In the genomic region with DNA sequence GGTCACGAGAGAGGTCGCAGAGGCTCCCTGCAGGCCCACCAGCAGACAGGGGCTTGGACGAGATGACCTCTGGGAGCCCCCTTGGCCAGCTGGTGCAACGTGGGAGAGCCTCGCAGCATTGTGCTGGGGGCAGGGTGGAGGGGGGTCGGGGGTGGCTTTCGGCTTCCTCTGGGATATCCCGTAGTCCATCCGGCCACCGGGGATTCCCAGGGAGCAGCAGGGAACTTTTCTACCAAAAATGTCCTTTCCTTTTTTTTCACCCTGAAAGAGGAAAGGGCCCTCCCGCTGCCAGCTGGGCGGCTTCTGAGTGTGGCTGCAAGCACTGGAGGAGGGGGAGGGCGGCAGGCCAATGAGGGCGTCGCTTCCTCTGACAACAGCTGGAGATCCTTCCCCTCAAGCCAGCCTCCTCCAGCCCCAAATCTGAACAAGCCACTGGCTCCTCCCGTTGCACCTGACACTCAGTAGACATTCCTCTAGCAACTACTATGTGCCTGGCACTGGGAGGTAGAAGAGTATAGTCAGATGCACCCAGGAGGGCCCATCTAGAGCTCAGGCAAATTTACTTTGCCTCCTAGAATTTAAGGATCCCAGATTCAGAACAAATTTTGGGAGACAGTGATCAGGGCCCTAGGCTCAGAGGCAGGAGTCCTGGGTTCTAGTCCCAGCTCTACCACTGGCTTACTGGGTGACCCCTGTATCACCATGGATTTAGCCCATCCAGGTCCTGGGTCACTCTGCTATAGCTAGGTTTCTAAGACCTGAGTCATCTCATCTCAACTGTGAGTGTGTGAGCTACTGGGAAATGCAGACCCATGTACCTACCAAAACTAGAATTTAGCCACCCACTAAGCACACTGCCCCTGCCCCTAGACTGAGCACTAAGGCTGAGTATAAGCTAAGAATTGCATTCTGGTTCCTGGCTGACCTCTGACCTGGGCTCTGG, we compare ENCODE assay signal across 8 cellular contexts. TPM values are rescaled to one million over a fixed set of nuclear protein-coding genes. Genes with fewer than 3 reads are reported as not detected.
A peak's percentile ranks its signal among the peaks of the same experiment; 100 is the strongest.
DNase-seq lines count a peak whose midpoint lies in the region; ATAC-seq, FAIRE-seq and TF ChIP-seq lines count a peak whose summit lies in the region.

No MANE protein-coding gene starts in this region.

- DNase-seq in A172 (ENCODE audit: low spot score), result peak; percentile 84
- peak; percentile 79 for DNase-seq in WTC11 (ENCODE audit: low spot score)
- peak; percentile 65 to 83 for DNase-seq in H1 (ENCODE audit: low read depth in 1 of 2, low spot score in 2 of 2)
- DNase-seq in mesenchymal stem cell, result peak; percentile 74
- peak; percentile 94 for DNase-seq in suprapubic skin (ENCODE audit: low spot score in 2 of 2)
- no peak for DNase-seq in T1000 (lab: John Stamatoyannopoulos, UW)

- H3K4me2 ChIP-seq in H1 (ENCODE audit: insufficient read depth in 1 of 2, low read depth in 2 of 2, low read length in 2 of 2) (peak overlapping the region; percentile 19 to 44), mesenchymal stem cell (ENCODE audit: low read length, poor library complexity, severe bottlenecking) (peak overlapping the region; percentile 17)

- peak overlapping the region; percentile 17 for H3K4ac ChIP-seq in H1 (replicated peaks; ENCODE audit: insufficient read length, low read depth, low read length)
- H3K4ac ChIP-seq in mesenchymal stem cell (ENCODE audit: low read depth in 1 of 2, low read length in 2 of 2), result peak overlapping the region; percentile 44 to 49

- TF ChIP-seq CTCF in WTC11 (IDR thresholded peaks at IDR 0.05), result no peak
- no peak for TF ChIP-seq CTCF in H1 (IDR thresholded peaks at IDR 0.05; ENCODE audit: control extremely low read depth in 1 of 3, insufficient read depth in 1 of 3, low read depth in 1 of 3, low read length in 3 of 3)
- no peak for TF ChIP-seq CTCF in suprapubic skin (IDR thresholded peaks at IDR 0.05)

- H3K18ac ChIP-seq in H1 (ENCODE audit: extremely low read depth, low read length) (peak overlapping the region; percentile 94; the same call in 1 of the 2 replicates), mesenchymal stem cell (ENCODE audit: low read depth in 1 of 2, low read length in 2 of 2) (peak overlapping the region in 1 of 2 experiments; percentile 16)

- H3K23ac ChIP-seq in H1 (ENCODE audit: insufficient read length) (no peak overlapping the region), mesenchymal stem cell (ENCODE audit: low read length in 2 of 2) (peak overlapping the region in 1 of 2 experiments; percentile 63)

- H3K4me1 Mint-ChIP-seq in WTC11, result peaks cover 57% of the 10 kb centered on the region

- ATAC-seq in GM19395 (IDR thresholded peaks at IDR 0.05; ENCODE audit: unreplicated experiment) (peak; percentile 64), WTC11 (peak; percentile 86)

- peak overlapping the region; percentile 6 for H3K27ac ChIP-seq in KOPT-K1 (ENCODE audit: low read depth, low read length, poor library complexity, severe bottlenecking)
- peak overlapping the region; percentile 64; the same call in 1 of the 2 replicates for H3K27ac ChIP-seq in H1 (ENCODE audit: low read depth, low read length)
- peak overlapping the region; percentile 8 for H3K27ac ChIP-seq in mesenchymal stem cell (ENCODE audit: low read length, poor library complexity, severe bottlenecking)
- peak overlapping the region; percentile 45 for H3K27ac ChIP-seq in suprapubic skin

- H3K9me3 ChIP-seq in KOPT-K1 (ENCODE audit: insufficient read depth, low read length, poor library complexity, severe bottlenecking) (no peaks in the 10 kb centered on the region), H1 (ENCODE audit: insufficient read depth in 2 of 2, low read depth in 1 of 2, low read length in 1 of 2) (no peaks in the 10 kb centered on the region), mesenchymal stem cell (ENCODE audit: control insufficient read depth, low read length) (no peaks in the 10 kb centered on the region), suprapubic skin (no peaks in the 10 kb centered on the region)

- H3K27me3 ChIP-seq in H1 (replicated peaks in 1 of 4; ENCODE audit: control insufficient read depth in 3 of 4, extremely low read depth in 1 of 4, insufficient read depth in 3 of 4, low read length in 3 of 4) (peaks cover 0 to 11% (median 9%) of the 10 kb centered on the region in 4 experiments; a peak in 5 of 7 replicates), mesenchymal stem cell (ENCODE audit: control insufficient read depth in 1 of 2, insufficient read depth in 1 of 2, low read length in 2 of 2) (peaks cover 0 to 2% of the 10 kb centered on the region in 2 experiments), suprapubic skin (no peaks in the 10 kb centered on the region)

- H3K9ac ChIP-seq in H1 (replicated peaks in 1 of 4; ENCODE audit: extremely low read depth in 1 of 4, low read depth in 3 of 4, low read length in 3 of 4), result no peak overlapping the region; a peak in 2 of 7 replicates
- peak overlapping the region; percentile 71 for H3K9ac ChIP-seq in mesenchymal stem cell (ENCODE audit: low read length)

- POLR2A ChIA-PET in WTC11 (lab: Charles Lee), result interaction anchor here (0.6 to 2.3 kb wide), 3 partner anchors 9 to 106 kb away, joined by 3 to 14 read pairs (median 3); partner anchors contain the start of genes MKNK1 and TEX38
- POLR2A ChIA-PET in H1 (lab: Charles Lee; ENCODE audit: partially characterized antibody), result interaction anchor here (0.5 to 1.9 kb wide), 8 partner anchors 9 to 639 kb away, joined by 3 to 15 read pairs (median 3); partner anchors contain the start of genes ATPAF1 and MKNK1

- H2BK5ac ChIP-seq in H1 (ENCODE audit: low read depth, low read length), result peak overlapping the region; percentile 90; the same call in 1 of the 2 replicates
- H2BK5ac ChIP-seq in mesenchymal stem cell (ENCODE audit: low read depth, low read length, poor library complexity, severe bottlenecking), result peak overlapping the region; percentile 71

- no peak for FAIRE-seq in H1 (lab: Jason Lieb, UNC)

- TF ChIP-seq EP300 in H1 (IDR thresholded peaks at IDR 0.05; ENCODE audit: borderline replicate concordance in 1 of 2, low read depth in 2 of 2, low read length in 2 of 2) (no peak; a peak in 1 of 3 replicates), suprapubic skin (IDR thresholded peaks at IDR 0.05) (no peak)

- CTCF ChIA-PET in WTC11 (lab: Charles Lee), result interaction anchor here (1.0 to 3.6 kb wide), 9 partner anchors 8 to 565 kb away, joined by 3 to 33 read pairs (median 4); partner anchors contain the start of gene MKNK1
- CTCF ChIA-PET in H1 (lab: Charles Lee; ENCODE audit: partially characterized antibody), result interaction anchor here (0.6 to 14.2 kb wide), 13 partner anchors 8 to 172 kb away, joined by 3 to 126 read pairs (median 4); partner anchors contain the start of gene MKNK1

- no peak overlapping the region for H4K8ac ChIP-seq in H1 (ENCODE audit: extremely low read depth, insufficient read depth, low read length)
- peak overlapping the region; percentile 27 for H4K8ac ChIP-seq in mesenchymal stem cell (ENCODE audit: low read length)

- H3K9me3 Mint-ChIP-seq in WTC11, result no peaks in the 10 kb centered on the region

- no peak for TF ChIP-seq RAD21 in H1 (IDR thresholded peaks at IDR 0.05 in 1 of 2, conservative IDR thresholded peaks at IDR 0.05 in 1 of 2; ENCODE audit: low read depth in 2 of 2, low read length in 2 of 2)

- H4K20me1 ChIP-seq in H1 (replicated peaks in 1 of 2; ENCODE audit: control insufficient read depth in 1 of 2, insufficient read depth in 2 of 2, low read length in 2 of 2), result no peaks in the 10 kb centered on the region

- H2BK15ac ChIP-seq in H1 (ENCODE audit: low read length) (no peak overlapping the region), mesenchymal stem cell (ENCODE audit: low read depth, poor library complexity, severe bottlenecking) (peak overlapping the region; percentile 29)

- 8% methylated on average over 10 of the region's 16 CpGs; no CpG with 5 or more reads in 1 of the 2 experiments for WGBS in H1 (ENCODE audit: extremely low coverage in 1 of 2, insufficient coverage in 1 of 2, insufficient read length in 1 of 2, insufficient replicate concordance in 2 of 2, low coverage in 1 of 2, low lambda C conversion rate in 2 of 2, missing lambda C conversion rate in 1 of 2), 2 experiments
- 27% methylated on average over 8 of the region's 16 CpGs for WGBS in mesenchymal stem cell
- 3% methylated on average over 6 of the region's 16 CpGs for WGBS in suprapubic skin

- H3K4me1 ChIP-seq in H1 (replicated peaks in 1 of 4; ENCODE audit: control insufficient read depth in 3 of 4, insufficient read depth in 4 of 4, low read length in 3 of 4), result peaks cover 11 to 35% (median 24%) of the 10 kb centered on the region in 4 experiments
- peaks cover 42% of the 10 kb centered on the region for H3K4me1 ChIP-seq in mesenchymal stem cell (ENCODE audit: control insufficient read depth, insufficient read depth, low read depth, low read length)
- H3K4me1 ChIP-seq in suprapubic skin, result peaks cover 65% of the 10 kb centered on the region

- H2AFZ ChIP-seq in H1 (ENCODE audit: low read length) (0 out of 2 replicates have a peak overlapping the region, but pooled peaks have one; percentile 26), mesenchymal stem cell (ENCODE audit: low read depth, low read length) (no peak overlapping the region)

- H3K4me3 ChIP-seq in H1 (ENCODE audit: extremely low read depth in 1 of 4, insufficient read depth in 2 of 4, low read depth in 3 of 4, low read length in 4 of 4) (peak overlapping the region in 1 of 4 experiments; percentile 41; a peak in 2 of 8 replicates), mesenchymal stem cell (ENCODE audit: insufficient read depth in 1 of 2, low read depth in 1 of 2, low read length in 2 of 2) (no peak overlapping the region), suprapubic skin (peak overlapping the region; percentile 37)

- H3K56ac ChIP-seq in H1 (replicated peaks; ENCODE audit: insufficient read length, low read depth, low read length), result peak overlapping the region; percentile 28

- peaks cover 3% of the 10 kb centered on the region; the same call in 1 of the 2 replicates for H3K36me3 Mint-ChIP-seq in WTC11

- H3K79me1 ChIP-seq in H1 (ENCODE audit: low read depth, low read length) (no peaks in the 10 kb centered on the region), mesenchymal stem cell (replicated peaks; ENCODE audit: low read length, poor library complexity, severe bottlenecking) (peaks cover 34% of the 10 kb centered on the region)

- H3K27me3 Mint-ChIP-seq in WTC11 (ENCODE audit: low read depth), result peaks cover 21% of the 10 kb centered on the region

- H3K36me3 ChIP-seq in KOPT-K1 (ENCODE audit: insufficient read depth, low read length) (no peaks in the 10 kb centered on the region), H1 (ENCODE audit: control insufficient read depth in 2 of 4, insufficient read depth in 4 of 4, low read length in 3 of 4) (no peaks in the 10 kb centered on the region), mesenchymal stem cell (ENCODE audit: control insufficient read depth in 1 of 2, insufficient read depth in 2 of 2, low read depth in 1 of 2, low read length in 2 of 2) (peaks cover 20 to 23% of the 10 kb centered on the region in 2 experiments), suprapubic skin (peaks cover 16% of the 10 kb centered on the region)

- H4K5ac ChIP-seq in H1 (ENCODE audit: insufficient read length, low read depth, low read length), result peak overlapping the region; percentile 65

- H4K91ac ChIP-seq in H1 (replicated peaks; ENCODE audit: insufficient read length, low read length) (peak overlapping the region; percentile 88), mesenchymal stem cell (ENCODE audit: low read length) (no peak overlapping the region)

- H3K79me2 ChIP-seq in H1 (ENCODE audit: control insufficient read depth in 1 of 2, insufficient read depth in 2 of 2, low read length in 2 of 2), result no peaks in the 10 kb centered on the region

- H3K4me3 Mint-ChIP-seq in WTC11, result peak overlapping the region; percentile 48

- H3K27ac Mint-ChIP-seq in WTC11, result peak overlapping the region; percentile 80

- TF ChIP-seq POLR2A in H1 (IDR thresholded peaks at IDR 0.05; ENCODE audit: control extremely low read depth in 1 of 2, low read depth in 2 of 2, low read length in 2 of 2) (no peak), suprapubic skin (IDR thresholded peaks at IDR 0.05) (no peak)

- no peak overlapping the region; the same call in 1 of the 2 replicates for H2BK20ac ChIP-seq in H1 (ENCODE audit: low read length)

- peak overlapping the region; percentile 10; the same call in 1 of the 2 replicates for H2BK12ac ChIP-seq in H1 (ENCODE audit: low read depth, low read length)
- peak overlapping the region in 1 of 2 experiments; percentile 9 for H2BK12ac ChIP-seq in mesenchymal stem cell (ENCODE audit: low read length in 2 of 2)

- H2BK120ac ChIP-seq in H1 (replicated peaks; ENCODE audit: low read depth, low read length) (peak overlapping the region; percentile 65), mesenchymal stem cell (ENCODE audit: low read depth, low read length) (no peak overlapping the region)

- H2AK5ac ChIP-seq in H1 (ENCODE audit: low read depth, low read length), result peak overlapping the region; percentile 14; the same call in 1 of the 2 replicates
- H2AK5ac ChIP-seq in mesenchymal stem cell (ENCODE audit: low read length, severe bottlenecking), result peak overlapping the region; percentile 16

- H3K14ac ChIP-seq in H1 (ENCODE audit: insufficient read length) (no peak overlapping the region), mesenchymal stem cell (ENCODE audit: low read length in 2 of 2) (peak overlapping the region in 1 of 2 experiments; percentile 36)

- peaks cover 7% of the 10 kb centered on the region; the same call in 1 of the 2 replicates for H3K23me2 ChIP-seq in H1 (ENCODE audit: low read depth, low read length)

RNA-seq across cellular contexts. Expression of gene MOB3C, which starts 2.7 kb away (rescaled TPM):
- 5.8 and 7.9 TPM in 2 replicates for total RNA-seq in A172 (2014; rRNA removed; shearing (Covaris generic))
- 3.1 to 4.0 TPM (median 3.4 TPM) in 3 replicates for total RNA-seq in WTC11 (2021)
- 5.1 and 5.8 TPM in 2 replicates for total RNA-seq in H1 (2021; fragmentation: NEBNext Ultra II Directional; extraction: Animal tissue kit (Norgen Biotek cat#: 25700))
- 6.6 and 7.9 TPM in 2 replicates for polyA plus RNA-seq in H1 (2011; rRNA removed)
- polyA plus RNA-seq in H1 (2011; cell fraction: cytosol; rRNA removed), result 4.8 TPM
- polyA plus RNA-seq in H1 (2011; cell fraction: nucleus; rRNA removed), result 5.9 TPM
- 4.7 to 6.3 TPM (median 5.8 TPM) in 4 replicates for polyA plus RNA-seq in H1 (2012, experiment 1 of 2)
- polyA plus RNA-seq in H1 (2012, experiment 2 of 2), result 4.1 TPM
- 2.7 TPM for polyA plus RNA-seq in H1 (2013, experiment 1 of 2)
- 2.8 TPM for polyA plus RNA-seq in H1 (2013, experiment 2 of 2)
- 6.1 and 9.2 TPM in 2 replicates for polyA minus RNA-seq in H1 (2011; rRNA and poly(A)+ RNA removed)
- 2.9 TPM for polyA minus RNA-seq in H1 (2011; cell fraction: cytosol; rRNA and poly(A)+ RNA removed)
- 6.0 TPM for polyA minus RNA-seq in H1 (2011; cell fraction: nucleus; rRNA and poly(A)+ RNA removed)
- polyA plus RNA-seq in mesenchymal stem cell (2013, experiment 1 of 2), result 5.6 TPM
- polyA plus RNA-seq in mesenchymal stem cell (2013, experiment 2 of 2), result 5.8 TPM
- 10 to 100 TPM in 3 of 4 donors, 1 to 10 TPM in 1; 8.0 to 14.1 (median 11.6) TPM for total RNA-seq in suprapubic skin

RNA-seq across cellular contexts. Expression of gene MKNK1, which starts 9.9 kb away (rescaled TPM):
- total RNA-seq in A172 (2014; rRNA removed; shearing (Covaris generic)), result 26.7 and 32.3 TPM in 2 replicates
- 17.5 to 18.6 TPM (median 18.0 TPM) in 3 replicates for total RNA-seq in WTC11 (2021)
- total RNA-seq in H1 (2021; fragmentation: NEBNext Ultra II Directional; extraction: Animal tissue kit (Norgen Biotek cat#: 25700)), result 21.5 and 23.9 TPM in 2 replicates
- 13.9 and 16.3 TPM in 2 replicates for polyA plus RNA-seq in H1 (2011; rRNA removed)
- 19.1 TPM for polyA plus RNA-seq in H1 (2011; cell fraction: cytosol; rRNA removed)
- 30.3 TPM for polyA plus RNA-seq in H1 (2011; cell fraction: nucleus; rRNA removed)
- polyA plus RNA-seq in H1 (2012, experiment 1 of 2), result 17.2 to 24.1 TPM (median 18.9 TPM) in 4 replicates
- polyA plus RNA-seq in H1 (2012, experiment 2 of 2), result 15.5 TPM
- polyA plus RNA-seq in H1 (2013, experiment 1 of 2), result 22.1 TPM
- 21.1 TPM for polyA plus RNA-seq in H1 (2013, experiment 2 of 2)
- polyA minus RNA-seq in H1 (2011; rRNA and poly(A)+ RNA removed), result 13.5 and 13.6 TPM in 2 replicates
- polyA minus RNA-seq in H1 (2011; cell fraction: cytosol; rRNA and poly(A)+ RNA removed), result 13.2 TPM
- polyA minus RNA-seq in H1 (2011; cell fraction: nucleus; rRNA and poly(A)+ RNA removed), result 15.8 TPM
- polyA plus RNA-seq in mesenchymal stem cell (2013, experiment 1 of 2), result 25.8 TPM
- polyA plus RNA-seq in mesenchymal stem cell (2013, experiment 2 of 2), result 27.8 TPM
- total RNA-seq in suprapubic skin, result 10 to 100 TPM; 15.8 to 39.1 (median 27.4) TPM

RNA-seq across cellular contexts. Expression of gene ATPAF1, which starts 54.2 kb away (rescaled TPM):
- 106 and 123 TPM in 2 replicates for total RNA-seq in A172 (2014; rRNA removed; shearing (Covaris generic))
- total RNA-seq in WTC11 (2021) (35.7 to 45.5 TPM (median 44.5 TPM) in 3 replicates), suprapubic skin (10 to 100 TPM; 29.0 to 43.6 (median 30.9) TPM)
- 44.6 and 46.7 TPM in 2 replicates for total RNA-seq in H1 (2021; fragmentation: NEBNext Ultra II Directional; extraction: Animal tissue kit (Norgen Biotek cat#: 25700))
- polyA plus RNA-seq in H1 (2011; rRNA removed), result 41.4 and 55.9 TPM in 2 replicates
- polyA plus RNA-seq in H1 (2011; cell fraction: cytosol; rRNA removed), result 63.8 TPM
- polyA plus RNA-seq in H1 (2011; cell fraction: nucleus; rRNA removed), result 22.2 TPM
- polyA plus RNA-seq in H1 (2012, experiment 1 of 2), result 43.2 to 52.2 TPM (median 45.1 TPM) in 4 replicates
- polyA plus RNA-seq in H1 (2012, experiment 2 of 2), result 18.8 TPM
- polyA plus RNA-seq in H1 (2013, experiment 1 of 2), result 29.8 TPM
- 33.2 TPM for polyA plus RNA-seq in H1 (2013, experiment 2 of 2)
- 60.5 and 74.1 TPM in 2 replicates for polyA minus RNA-seq in H1 (2011; rRNA and poly(A)+ RNA removed)
- polyA minus RNA-seq in H1 (2011; cell fraction: cytosol; rRNA and poly(A)+ RNA removed), result 34.8 TPM
- 41.1 TPM for polyA minus RNA-seq in H1 (2011; cell fraction: nucleus; rRNA and poly(A)+ RNA removed)
- 27.3 TPM for polyA plus RNA-seq in mesenchymal stem cell (2013, experiment 1 of 2)
- polyA plus RNA-seq in mesenchymal stem cell (2013, experiment 2 of 2), result 27.5 TPM

RNA-seq across cellular contexts. Expression of gene TEX38, which starts 57.7 kb away (rescaled TPM):
- not detected in 2 replicates for total RNA-seq in A172 (2014; rRNA removed; shearing (Covaris generic))
- total RNA-seq in WTC11 (2021) (0.17 to 0.21 TPM (median 0.18 TPM) in 3 replicates), suprapubic skin (not detected)
- total RNA-seq in H1 (2021; fragmentation: NEBNext Ultra II Directional; extraction: Animal tissue kit (Norgen Biotek cat#: 25700)), result not detected in 2 replicates
- polyA plus RNA-seq in H1 (2011; rRNA removed), result 0.09 and 0.33 TPM in 2 replicates
- not detected for polyA plus RNA-seq in H1 (2011; cell fraction: cytosol; rRNA removed)
- 0.26 TPM for polyA plus RNA-seq in H1 (2011; cell fraction: nucleus; rRNA removed)
- polyA plus RNA-seq in H1 (2012, experiment 1 of 2), result 0.37 TPM in 1 of 4 replicates, not detected in the others
- polyA plus RNA-seq in H1 (2012, experiment 2 of 2), result not detected
- polyA plus RNA-seq in H1 (2013, experiment 1 of 2), result 0.20 TPM
- 0.17 TPM for polyA plus RNA-seq in H1 (2013, experiment 2 of 2)
- 0.76 TPM in 1 of 2 replicates, not detected in the other for polyA minus RNA-seq in H1 (2011; rRNA and poly(A)+ RNA removed)
- polyA minus RNA-seq in H1 (2011; cell fraction: cytosol; rRNA and poly(A)+ RNA removed), result not detected
- 0.70 TPM for polyA minus RNA-seq in H1 (2011; cell fraction: nucleus; rRNA and poly(A)+ RNA removed)
- not detected for polyA plus RNA-seq in mesenchymal stem cell (2013, experiment 1 of 2)
- polyA plus RNA-seq in mesenchymal stem cell (2013, experiment 2 of 2), result not detected

Comparison
In these comparisons a context has a peak if more than half of its experiments do, and no peak if none do; other contexts are left out.
1. H3K27ac ChIP-seq: peak in every context shown above with its lines; median percentile 64 in H1; 45 in suprapubic skin; 8 in mesenchymal stem cell; 6 in KOPT-K1.